ENCODE assay signal across 20 cellular contexts in the genomic region with DNA sequence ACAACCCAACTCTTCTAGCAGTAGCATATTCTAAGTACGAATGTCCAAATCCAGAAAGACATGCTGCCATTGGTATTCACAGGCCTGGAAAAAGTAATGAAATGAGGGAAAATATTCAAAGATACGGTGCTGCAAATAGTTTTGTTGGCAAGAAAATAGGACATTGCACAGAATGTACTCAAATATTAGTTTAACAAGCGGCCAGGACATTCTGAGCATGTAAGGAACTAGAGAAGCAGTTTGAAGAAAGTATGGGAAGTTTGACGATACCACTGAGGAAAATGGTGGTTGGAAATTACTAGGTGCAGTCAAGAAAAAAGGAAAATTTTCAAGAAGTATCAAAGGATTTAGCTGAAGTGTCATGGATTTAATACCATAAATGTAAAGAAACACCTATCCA.
DNase-seq lines count a peak whose midpoint lies in the region; TF ChIP-seq lines count a peak whose summit lies in the region.
"Had no signal": no experiment of that assay in that cellular context is flagged by ENCODE, and none has a peak within 500 bp of the region (broad histone marks: within the 10 kb centered on the region; RNA-seq: fewer than 3 reads in every experiment).

No MANE protein-coding gene starts in this region.

- H3K36me3 ChIP-seq in WERI-Rb-1, result no peaks in the 10 kb centered on the region
- no peaks in the 10 kb centered on the region for H3K36me3 ChIP-seq in Peyer's patch
- H3K36me3 ChIP-seq: BLaER1 treated with 17β-estradiol and CSF1 and Interleukin-3, amounts not matched to agents 10 nM and 100 nM had no signal

- TF ChIP-seq CTCF in C4-2B (conservative IDR thresholded peaks at IDR 0.05) (no peak), VCaP (conservative IDR thresholded peaks at IDR 0.05) (no peak), WERI-Rb-1 (IDR thresholded peaks at IDR 0.05; ENCODE audit: low read depth, low read length) (no peak), Peyer's patch (IDR thresholded peaks at IDR 0.05) (no peak)

- no peaks in the 10 kb centered on the region for H3K4me1 ChIP-seq in Peyer's patch
- H3K4me1 ChIP-seq: A549; BLaER1 treated with 17β-estradiol and CSF1 and Interleukin-3, amounts not matched to agents 10 nM and 100 nM had no signal

- H3K27me3 ChIP-seq in WERI-Rb-1 (ENCODE audit: insufficient read depth, low read depth, severe bottlenecking) (no peaks in the 10 kb centered on the region), Peyer's patch (no peaks in the 10 kb centered on the region)
- H3K27me3 ChIP-seq: BLaER1 treated with 17β-estradiol and CSF1 and Interleukin-3, amounts not matched to agents 10 nM and 100 nM had no signal

- DNase-seq in NCI-H446 (lab: John Stamatoyannopoulos, UW), result no peak
- DNase-seq in WERI-Rb-1, result no peak
- no peak for DNase-seq in Peyer's patch
- DNase-seq: AML-193; CD4-positive, alpha-beta memory T cell; CD4-positive, CD25-positive, alpha-beta regulatory T cell; CD8-positive, alpha-beta memory T cell; COR-L47; DMS 273 treated with DMSO at 0.1 percent for 48 hours; DMS153; DMS53; DMS79; DND-41; EL; GDM1 had no signal

- H3K9me3 ChIP-seq in WERI-Rb-1 (ENCODE audit: severe bottlenecking) (no peaks in the 10 kb centered on the region), Peyer's patch (no peaks in the 10 kb centered on the region)
- H3K9me3 ChIP-seq: A549; BLaER1 treated with 17β-estradiol and CSF1 and Interleukin-3, amounts not matched to agents 10 nM and 100 nM had no signal

- peak overlapping the region; percentile 79; the same call in 1 of the 2 replicates for H3K27ac ChIP-seq in C4-2B
- H3K27ac ChIP-seq in VCaP, result peak overlapping the region; percentile 96
- H3K27ac ChIP-seq in WERI-Rb-1, result no peak overlapping the region
- no peak overlapping the region for H3K27ac ChIP-seq in Peyer's patch
- H3K27ac ChIP-seq: A549; BLaER1 treated with 17β-estradiol and CSF1 and Interleukin-3, amounts not matched to agents 10 nM and 100 nM had no signal

- H3K4me3 ChIP-seq in WERI-Rb-1 (ENCODE audit: low read depth, low read length) (no peak overlapping the region), Peyer's patch (no peak overlapping the region)
- H3K4me3 ChIP-seq: A549; BLaER1 treated with 17β-estradiol and CSF1 and Interleukin-3, amounts not matched to agents 10 nM and 100 nM; GM12878 had no signal

- TF ChIP-seq POLR2A in Peyer's patch (IDR thresholded peaks at IDR 0.05), result no peak

Comparison
In these comparisons a context has a peak if more than half of its experiments do, and no peak if none do; other contexts are left out.
1. H3K27ac ChIP-seq: peak in C4-2B (single experiment) and VCaP (single experiment); none in WERI-Rb-1 (single experiment) and Peyer's patch (0 of 4).